In genomic region chr11:17267576-17267975, GRCh38 we compare ENCODE assay signal across 14 cellular contexts. TPM values are rescaled to one million over a fixed set of nuclear protein-coding genes. Genes with fewer than 3 reads are reported as not detected.
DNase-seq lines count a peak whose midpoint lies in the region; ATAC-seq, FAIRE-seq and TF ChIP-seq lines count a peak whose summit lies in the region.
"Had no signal": no experiment of that assay in that cellular context is flagged by ENCODE, and none has a peak within 500 bp of the region (broad histone marks: within the 10 kb centered on the region; RNA-seq: fewer than 3 reads in every experiment).

No MANE protein-coding gene starts in this region.

- H3K4me3 ChIP-seq in AG10803 (ENCODE audit: low read length) (no peak overlapping the region), hepatocyte (no peak overlapping the region)
- H3K4me3 ChIP-seq: cardiac muscle cell, skin epidermis had no signal

- H3K27me3 ChIP-seq in hepatocyte = no peaks in the 10 kb centered on the region
- H3K27me3 ChIP-seq: cardiac muscle cell had no signal

- H3K79me2 ChIP-seq in hepatocyte = no peaks in the 10 kb centered on the region

- no peak overlapping the region for H3K4me2 ChIP-seq in hepatocyte

- no peaks in the 10 kb centered on the region for H3K9me2 ChIP-seq in hepatocyte (replicated peaks; ENCODE audit: insufficient read depth)

- H4K20me1 ChIP-seq in hepatocyte (ENCODE audit: insufficient read depth, poor library complexity, severe bottlenecking) = no peaks in the 10 kb centered on the region

- no peak overlapping the region for H3K27ac ChIP-seq in hepatocyte
- H3K27ac ChIP-seq: cardiac muscle cell, skin epidermis had no signal

- DNase-seq in AG10803 (ENCODE audit: low read depth) = peak; percentile 66
- DNase-seq in HCEC 1CT = peak; percentile 9
- DNase-seq in SW 1271 (lab: John Stamatoyannopoulos, UW) = peak; percentile 82 to 94
- peak; percentile 40 for DNase-seq in hepatocyte (ENCODE audit: low spot score)
- no peak for DNase-seq in inferior parietal cortex (ENCODE audit: extremely low spot score)
- DNase-seq in GM12891 (ENCODE audit: insufficient read length, low spot score) = no peak
- DNase-seq in NCI-H128 (lab: John Stamatoyannopoulos, UW; ENCODE audit: unreplicated experiment) = no peak
- DNase-seq: activated CD8-positive, alpha-beta memory T cell treated with anti-CD3 and anti-CD28 coated beads for 24 hours; NCI-H187 treated with DMSO at 0.1 percent for 48 hours; SHP77 treated with DMSO at 0.1 percent for 48 hours had no signal

- no peak for ATAC-seq in activated CD4-positive, CD25-positive, alpha-beta regulatory T cell treated with anti-CD3 and anti-CD28 coated beads, Interleukin-2, amount 50 U/mL, for 24 hours

- H3K9me3 ChIP-seq in hepatocyte (ENCODE audit: low read depth) = no peaks in the 10 kb centered on the region

- WGBS in hepatocyte (ENCODE audit: low lambda C conversion rate, missing lambda C conversion rate) = 87% methylated on average over 5 of the region's 5 CpGs

- no peak for TF ChIP-seq POLR2A in GM12891 (IDR thresholded peaks at IDR 0.05; ENCODE audit: low read depth, low read length)

- H2AFZ ChIP-seq in hepatocyte = no peak overlapping the region

- H3K4me1 ChIP-seq in hepatocyte (ENCODE audit: insufficient read depth) = no peaks in the 10 kb centered on the region

- no peak for FAIRE-seq in GM12891 (lab: Jason Lieb, UNC)
- FAIRE-seq: frontal cortex had no signal

- TF ChIP-seq CTCF in AG10803 (conservative IDR thresholded peaks at IDR 0.05; ENCODE audit: low read length) (no peak), hepatocyte (IDR thresholded peaks at IDR 0.05; ENCODE audit: poor library complexity) (no peak)

- H3K36me3 ChIP-seq in hepatocyte (replicated peaks; ENCODE audit: insufficient read depth, low read depth) = no peaks in the 10 kb centered on the region
- H3K36me3 ChIP-seq: cardiac muscle cell had no signal

TF ChIP-seq in GM12891, 5 proteins besides CTCF, POLR2A, EP300 and RAD21:
- TF ChIP-seq SPI1 (IDR thresholded peaks at IDR 0.05; ENCODE audit: low read depth, low read length) = no peak
- no peak for TF ChIP-seq POU2F2 (IDR thresholded peaks at IDR 0.05; ENCODE audit: low read depth, low read length)
- TF ChIP-seq POLR2AphosphoS5 (IDR thresholded peaks at IDR 0.05; ENCODE audit: low read depth, low read length) = no peak
- no peak for TF ChIP-seq PAX5 (IDR thresholded peaks at IDR 0.05; ENCODE audit: insufficient read depth, low read length, severe bottlenecking)
- TF ChIP-seq TAF1 (IDR thresholded peaks at IDR 0.05; ENCODE audit: low read depth, low read length) = no peak

RNA-seq across cellular contexts. Expression of gene NUCB2, which starts 9.0 kb away (rescaled TPM):
- total RNA-seq in hepatocyte = 73.2 and 93.4 TPM in 2 replicates
- 196 and 202 TPM in 2 replicates for polyA plus RNA-seq in hepatocyte
- polyA plus RNA-seq in GM12891 (2012; ENCODE audit: low read depth, missing spikeins) = 36.4 TPM

RNA-seq across cellular contexts. Expression of gene PIK3C2A, which starts 59.8 kb away (rescaled TPM):
- total RNA-seq in hepatocyte = 96.1 and 98.6 TPM in 2 replicates
- 19.4 and 20.1 TPM in 2 replicates for polyA plus RNA-seq in hepatocyte
- polyA plus RNA-seq in GM12891 (2012; ENCODE audit: low read depth, missing spikeins) = 3.7 TPM

Comparison
In these comparisons a context has a peak if more than half of its experiments do, and no peak if none do; other contexts are left out.
1. DNase-seq: peak in AG10803 (single experiment), HCEC 1CT (single experiment), SW 1271 (2 of 2) and hepatocyte (single experiment); none in inferior parietal cortex (single experiment), GM12891 (single experiment) and NCI-H128 (single experiment).